21 cellular contexts compared by ENCODE assay signal in the genomic region with DNA sequence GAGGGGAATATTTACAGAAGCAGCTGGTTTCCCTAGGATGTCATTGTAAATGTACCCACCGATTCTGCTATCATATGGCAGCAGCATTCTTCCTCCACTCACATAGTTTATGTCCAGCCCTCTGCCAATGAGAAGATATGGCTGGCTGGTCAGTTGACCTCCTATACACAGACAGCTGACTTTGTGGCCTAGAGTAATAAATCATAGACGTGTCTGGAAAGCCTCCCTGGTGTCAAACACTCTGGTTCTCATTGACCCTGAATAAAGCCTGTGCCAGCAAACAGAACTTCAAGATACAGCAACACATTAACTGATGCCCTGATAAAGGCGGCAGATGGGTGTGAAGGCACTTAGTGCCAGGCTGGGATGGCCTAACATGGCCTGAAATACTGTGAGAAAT.
"Had no signal": no experiment of that assay in that cellular context is flagged by ENCODE, and none has a peak within 500 bp of the region (broad histone marks: within the 10 kb centered on the region; RNA-seq: fewer than 3 reads in every experiment).

No MANE protein-coding gene starts in this region.

- H3K9me3 ChIP-seq: thoracic aorta, vagina had no signal

- H3K4me3 ChIP-seq: left ventricle myocardium inferior, thoracic aorta, vagina had no signal

- H3K27me3 ChIP-seq: foreskin keratinocyte, vagina had no signal

- H3K27ac ChIP-seq: foreskin keratinocyte, left ventricle myocardium inferior, parathyroid adenoma, thoracic aorta, vagina, VCaP had no signal

- DNase-seq: activated CD4-positive, alpha-beta memory T cell treated with anti-CD3 and anti-CD28 coated beads, Interleukin-2, amount 10 ng/mL, durations not matched to agents 7 days and 5 days; activated CD4-positive, alpha-beta T cell treated with anti-CD3 and anti-CD28 coated beads, Interleukin-2, amount 10 ng/mL, durations not matched to agents 24 days and 14 days; activated effector memory CD4-positive, alpha-beta T cell treated with anti-CD3 and anti-CD28 coated beads, Interleukin-2, amount 50 U/mL, for 16 hours; activated naive CD4-positive, alpha-beta T cell treated with anti-CD3 and anti-CD28 coated beads, Interleukin-2, amount 50 U/mL, for 16 hours; activated naive CD8-positive, alpha-beta T cell treated with anti-CD3 and anti-CD28 coated beads, Interleukin-2, amount 50 U/mL, for 24 hours; anterior cingulate cortex; caudate nucleus; dermis blood vessel endothelial cell; effector CD8-positive, alpha-beta T cell; erythroblast; foreskin keratinocyte; kidney; left ventricle myocardium inferior; mammary epithelial cell; nucleus accumbens; right cardiac atrium; stimulated activated CD4-positive, alpha-beta T cell treated with anti-CD3 and anti-CD28 coated beads, Interleukin-12 subunit alpha, Interleukin-12 subunit beta, amount 100 ng/mL, for 4 hours had no signal

- H3K79me2 ChIP-seq: parathyroid adenoma had no signal

- H3K9ac ChIP-seq: parathyroid adenoma had no signal

- H3K4me1 ChIP-seq: foreskin keratinocyte, parathyroid adenoma had no signal

- H2AFZ ChIP-seq: parathyroid adenoma had no signal

- H3K36me3 ChIP-seq: left ventricle myocardium inferior, thoracic aorta, vagina had no signal
